In the genomic region with DNA sequence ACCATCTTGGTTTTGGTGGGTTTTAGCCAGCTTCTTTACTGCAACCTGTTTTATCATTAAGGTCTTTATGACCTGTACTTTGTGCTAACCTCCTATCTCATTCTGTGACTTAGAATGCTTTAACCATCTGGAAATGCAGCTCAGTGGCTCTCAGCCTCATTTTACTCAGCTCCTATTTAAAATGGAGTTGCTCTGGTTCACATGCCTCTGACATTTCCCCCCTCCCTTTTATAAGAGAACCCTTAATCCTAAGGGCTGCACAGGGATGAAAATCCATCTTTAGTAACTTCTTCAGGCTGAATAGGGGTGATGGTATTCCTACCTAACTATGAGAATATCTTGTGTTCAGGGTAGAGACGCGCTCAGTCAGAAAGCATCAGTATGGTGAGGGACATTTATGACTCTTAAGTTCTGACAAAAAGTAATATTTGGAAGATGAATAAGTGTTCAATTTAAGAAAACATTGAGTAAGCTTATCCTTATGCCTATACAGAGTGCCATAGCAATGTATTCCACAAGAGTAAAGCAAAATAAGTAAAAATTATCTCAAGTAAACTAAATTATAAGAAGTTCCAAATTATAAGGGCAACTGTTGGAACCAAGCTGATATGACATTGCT, we compare ENCODE assay signal across 16 cellular contexts. TPM values are rescaled to one million over a fixed set of nuclear protein-coding genes. Genes with fewer than 3 reads are reported as not detected.
DNase-seq lines count a peak whose midpoint lies in the region; ATAC-seq, FAIRE-seq and TF ChIP-seq lines count a peak whose summit lies in the region.
"Had no signal": no experiment of that assay in that cellular context is flagged by ENCODE, and none has a peak within 500 bp of the region (broad histone marks: within the 10 kb centered on the region; RNA-seq: fewer than 3 reads in every experiment).

No MANE protein-coding gene starts in this region.

- H3K36me3 Mint-ChIP-seq in activated T-cell treated with anti-CD3 and anti-CD28 coated beads, Interleukin-2, amount 50 U/mL, for 72 hours (ENCODE audit: insufficient read depth in 2 of 2): peaks cover 39 to 78% of the 10 kb centered on the region in 2 donors
- H3K36me3 Mint-ChIP-seq in Caco-2 (ENCODE audit: insufficient read depth, unreplicated experiment): peaks cover 94% of the 10 kb centered on the region
- peaks cover 73% of the 10 kb centered on the region for H3K36me3 Mint-ChIP-seq in progenitor cell of endocrine pancreas (ENCODE audit: insufficient read depth)

- H3K9me3 ChIP-seq in Caco-2: no peaks in the 10 kb centered on the region
- peaks cover 8% of the 10 kb centered on the region; the same call in 2 of the 3 replicates for H3K9me3 ChIP-seq in GM12878 (replicated peaks; ENCODE audit: control insufficient read depth, insufficient read depth, low read length)

- DNase-seq in activated T-cell treated with anti-CD3 and anti-CD28 coated beads, Interleukin-2, amount 50 U/mL, for 72 hours: no peak
- no peak for DNase-seq in activated T-cell treated with anti-CD3 and anti-CD28 coated beads for 4 hours
- no peak for DNase-seq in Caco-2
- DNase-seq in GM12878 (ENCODE audit: low read depth, low spot score): no peak
- DNase-seq in progenitor cell of endocrine pancreas (ENCODE audit: low spot score, unreplicated experiment): no peak
- DNase-seq in epidermal melanocyte (ENCODE audit: insufficient read length, low spot score): no peak
- DNase-seq in MV-4-11 (lab: John Stamatoyannopoulos, UW): no peak
- DNase-seq: AML-193, DMS153, MM.1S, NCI-H187 treated with DMSO at 0.1 percent for 48 hours, NCI-H446, NCI-H748 treated with DMSO at 0.1 percent for 48 hours had no signal

- peaks cover 10 to 13% of the 10 kb centered on the region in 2 donors for H3K9me3 Mint-ChIP-seq in activated T-cell treated with anti-CD3 and anti-CD28 coated beads, Interleukin-2, amount 50 U/mL, for 72 hours
- H3K9me3 Mint-ChIP-seq in Caco-2 (ENCODE audit: unreplicated experiment) (peaks cover 12% of the 10 kb centered on the region), progenitor cell of endocrine pancreas (ENCODE audit: low read depth) (peaks cover 21% of the 10 kb centered on the region)

- peak overlapping the region; percentile 14 for H3K27ac Mint-ChIP-seq in activated T-cell treated with anti-CD3 and anti-CD28 coated beads, Interleukin-2, amount 50 U/mL, for 72 hours
- peak overlapping the region; percentile 11 for H3K27ac Mint-ChIP-seq in Caco-2 (ENCODE audit: unreplicated experiment)
- peak overlapping the region; percentile 60 for H3K27ac Mint-ChIP-seq in progenitor cell of endocrine pancreas

- RAD21 ChIA-PET in GM12878 (lab: Charles Lee; ENCODE audit: unreplicated experiment): no interaction called here

- CTCF ChIA-PET in Caco-2 (lab: Charles Lee): no interaction called here
- CTCF ChIA-PET in GM12878 (lab: Yijun Ruan, JAX): interaction anchor here (1.0 to 1.3 kb wide), 2 partner anchors 10 to 54 kb away, joined by 3 to 4 read pairs; no protein-coding TSS in a partner anchor

- intact Hi-C loops in Caco-2 (cut with micrococcal nuclease; ENCODE audit: unreplicated experiment) (no loop called here), GM12878 (cut with micrococcal nuclease; ENCODE audit: unreplicated experiment) (no loop called here)

- peak; percentile 38 to 40 for ATAC-seq in activated T-cell treated with anti-CD3 and anti-CD28 coated beads, Interleukin-2, amount 50 U/mL, for 72 hours (replicated peaks in 1 of 2)
- ATAC-seq in GM12878 (no peak), HG03135 (IDR thresholded peaks at IDR 0.05; ENCODE audit: unreplicated experiment) (no peak)
- ATAC-seq: Right ventricle myocardium inferior had no signal

- peaks cover 61% of the 10 kb centered on the region for H3K4me1 Mint-ChIP-seq in activated T-cell treated with anti-CD3 and anti-CD28 coated beads, Interleukin-2, amount 50 U/mL, for 72 hours (ENCODE audit: low read depth)
- H3K4me1 Mint-ChIP-seq in Caco-2 (ENCODE audit: low read depth, unreplicated experiment): peaks cover 17% of the 10 kb centered on the region
- H3K4me1 Mint-ChIP-seq in progenitor cell of endocrine pancreas (ENCODE audit: low read depth): no peaks in the 10 kb centered on the region

- H3K4me1 ChIP-seq in Caco-2 (peaks cover 34% of the 10 kb centered on the region), GM12878 (ENCODE audit: control insufficient read depth, insufficient read depth, low read length) (no peaks in the 10 kb centered on the region)

- no peak for TF ChIP-seq EP300 in GM12878 (IDR thresholded peaks at IDR 0.05; ENCODE audit: borderline replicate concordance in 1 of 2, control insufficient read depth in 1 of 2, low read depth in 2 of 2, low read length in 2 of 2)

- H3K9ac ChIP-seq in GM12878 (ENCODE audit: control insufficient read depth, insufficient read depth, low read length): no peak overlapping the region

- no peak overlapping the region for H3K4me3 Mint-ChIP-seq in activated T-cell treated with anti-CD3 and anti-CD28 coated beads, Interleukin-2, amount 50 U/mL, for 72 hours
- no peak overlapping the region for H3K4me3 Mint-ChIP-seq in Caco-2 (ENCODE audit: unreplicated experiment)
- no peak overlapping the region for H3K4me3 Mint-ChIP-seq in progenitor cell of endocrine pancreas (ENCODE audit: low read depth)

- no peak for FAIRE-seq in GM12878 (lab: Jason Lieb, UNC)
- FAIRE-seq: H54 had no signal

- H2AFZ ChIP-seq in GM12878 (ENCODE audit: control insufficient read depth, low read depth, low read length): no peak overlapping the region

- WGBS in GM12878 (ENCODE audit: insufficient coverage, insufficient replicate concordance, low lambda C conversion rate, missing lambda C conversion rate): 100% methylated on average over 2 of the region's 2 CpGs

- TF ChIP-seq POLR2A in GM12878 (IDR thresholded peaks at IDR 0.05; ENCODE audit: low read depth, low read length): no peak

- no peaks in the 10 kb centered on the region for H4K20me1 ChIP-seq in GM12878 (ENCODE audit: control insufficient read depth, insufficient read depth)

- H3K4me2 ChIP-seq in GM12878 (ENCODE audit: control insufficient read depth, insufficient read depth): no peak overlapping the region

- H3K4me3 ChIP-seq in Caco-2 (ENCODE audit: low read depth, low read length) (no peak overlapping the region), GM12878 (no peak overlapping the region)

- H3K27me3 Mint-ChIP-seq in activated T-cell treated with anti-CD3 and anti-CD28 coated beads, Interleukin-2, amount 50 U/mL, for 72 hours (ENCODE audit: low read depth): no peaks in the 10 kb centered on the region
- H3K27me3 Mint-ChIP-seq in Caco-2 (ENCODE audit: insufficient read depth, unreplicated experiment) (no peaks in the 10 kb centered on the region), progenitor cell of endocrine pancreas (no peaks in the 10 kb centered on the region)

- TF ChIP-seq CTCF in Caco-2 (IDR thresholded peaks at IDR 0.05; ENCODE audit: insufficient read depth in 1 of 2, low read depth in 1 of 2, low read length in 1 of 2, severe bottlenecking in 1 of 2, unreplicated experiment in 1 of 2) (no peak), GM12878 (IDR thresholded peaks at IDR 0.05 in 2 of 3, conservative IDR thresholded peaks at IDR 0.05 in 1 of 3; ENCODE audit: control insufficient read depth in 2 of 3, extremely low read depth in 1 of 3, insufficient read depth in 1 of 3, low read depth in 3 of 3, low read length in 3 of 3) (no peak), progenitor cell of endocrine pancreas (IDR thresholded peaks at IDR 0.05; ENCODE audit: unreplicated experiment) (no peak)

- BruUV-seq in Caco-2 (replicated peaks; lab: Mats Ljungman, UMichigan): no TSS peak
- BruUV-seq in GM12878 (replicated peaks; lab: Mats Ljungman, UMichigan): TSS peak; percentile 0

- in situ Hi-C loops in GM12878 (cut with MboI): no loop called here

- H3K36me3 ChIP-seq in Caco-2 (ENCODE audit: control insufficient read depth, insufficient read depth, low read length): peaks cover 1% of the 10 kb centered on the region; the same call in 1 of the 2 replicates
- H3K36me3 ChIP-seq in GM12878 (ENCODE audit: control insufficient read depth in 2 of 2, insufficient read depth in 2 of 2, low read length in 1 of 2): peaks cover 0 to 15% of the 10 kb centered on the region in 2 experiments

- POLR2A ChIA-PET in Caco-2 (lab: Charles Lee) (no interaction called here), GM12878 (lab: Charles Lee) (interaction anchor here (1.3 kb wide), 1 partner anchor 10 kb away, joined by 4 read pairs; no protein-coding TSS in a partner anchor)

- no peak overlapping the region for H3K27ac ChIP-seq in GM12878 (ENCODE audit: control insufficient read depth, insufficient read depth)

- H3K27me3 ChIP-seq in Caco-2 (replicated peaks; ENCODE audit: control insufficient read depth, insufficient read depth, low read length) (no peaks in the 10 kb centered on the region), GM12878 (replicated peaks in 1 of 2; ENCODE audit: control insufficient read depth in 2 of 2, insufficient read depth in 2 of 2, low read length in 1 of 2) (no peaks in the 10 kb centered on the region)

- SMC1A ChIA-PET in GM12878 (lab: Charles Lee; ENCODE audit: uncharacterized antibody, unreplicated experiment): interaction anchor here (0.6 to 1.9 kb wide), 2 partner anchors 8 to 16 kb away, joined by 3 to 4 read pairs; partner anchors contain the start of gene SLC38A1

- TF ChIP-seq RAD21 in GM12878 (IDR thresholded peaks at IDR 0.05; ENCODE audit: insufficient read depth, low read depth, low read length): no peak

- H3K79me2 ChIP-seq in GM12878 (ENCODE audit: control insufficient read depth, insufficient read depth, low read length): peaks cover 79% of the 10 kb centered on the region

TF ChIP-seq in GM12878, 131 proteins besides CTCF, POLR2A, EP300 and RAD21 (continues in another document):
- TF ChIP-seq ZNF384 (IDR thresholded peaks at IDR 0.05; ENCODE audit: borderline replicate concordance, low read depth, low read length): no peak

RNA-seq across cellular contexts. Expression of gene SLC38A1, which starts 15.2 kb away (rescaled TPM):
- total RNA-seq in activated T-cell treated with anti-CD3 and anti-CD28 coated beads, Interleukin-2, amount 50 U/mL, for 72 hours: 100 to 1,000 TPM; 265 to 277 TPM
- total RNA-seq in Caco-2 (2022): 245 and 259 TPM in 2 replicates
- total RNA-seq in GM12878 (2013; cell fraction: nucleolus; rRNA removed): 764 and 791 TPM in 2 replicates
- total RNA-seq in GM12878 (2014; rRNA removed): 144 and 159 TPM in 2 replicates
- 150 and 152 TPM in 2 replicates for total RNA-seq in GM12878 (2014; rRNA removed; fragmentation: Illumina TruSeq; extraction: Trizol)
- 148 and 152 TPM in 2 replicates for total RNA-seq in GM12878 (2021)
- polyA plus RNA-seq in GM12878 (2011; ENCODE audit: low read depth): 37.5 TPM
- 191 and 248 TPM in 2 replicates for polyA plus RNA-seq in GM12878 (2011; rRNA removed)
- 74.6 and 85.1 TPM in 2 replicates for polyA plus RNA-seq in GM12878 (2011; cell fraction: cytosol; rRNA removed)
- polyA plus RNA-seq in GM12878 (2011; cell fraction: nucleus; rRNA removed): 156 and 168 TPM in 2 replicates
- 57.2 and 59.9 TPM in 2 replicates for polyA plus RNA-seq in GM12878 (2012)
- 140 and 164 TPM in 2 replicates for polyA plus RNA-seq in GM12878 (2014; fragmentation: Illumina TruSeq; extraction: Trizol)
- polyA plus RNA-seq in GM12878 (2014; fragmentation: Nextera tagmentation; extraction: Ambion mirVana): 10 to 100 TPM; 38.1 to 64.0 TPM
- polyA plus RNA-seq in GM12878 (2014; rRNA removed): 74.3 and 82.1 TPM in 2 replicates
- 100 to 1,000 TPM; 143 to 151 TPM for polyA plus RNA-seq in GM12878 (2016; fragmentation: Nextera tagmentation; extraction: Ambion mirVana)
- polyA minus RNA-seq in GM12878 (2011; rRNA and poly(A)+ RNA removed): 281 and 408 TPM in 2 replicates
- 103 and 111 TPM in 2 replicates for polyA minus RNA-seq in GM12878 (2011; cell fraction: cytosol; rRNA and poly(A)+ RNA removed)
- 212 and 317 TPM in 2 replicates for polyA minus RNA-seq in GM12878 (2011; cell fraction: nucleus; rRNA and poly(A)+ RNA removed)
- 144 and 146 TPM in 2 replicates for total RNA-seq in progenitor cell of endocrine pancreas

Comparison
In these comparisons a context has a peak if more than half of its experiments do, and no peak if none do; other contexts are left out.
1. ATAC-seq: peak in activated T-cell treated with anti-CD3 and anti-CD28 coated beads, Interleukin-2, amount 50 U/mL, for 72 hours (2 of 2); none in GM12878 (single experiment) and HG03135 (single experiment).
2. Peak in every context shown above with its lines, with median percentiles within 50 percentile points of each other: H3K27ac Mint-ChIP-seq.